ENCODE assay signal across 8 cellular contexts in genomic region chr1:150322310-150322709, GRCh38. TPM values are rescaled to one million over a fixed set of nuclear protein-coding genes. Genes with fewer than 3 reads are reported as not detected.
DNase-seq lines count a peak whose midpoint lies in the region; ATAC-seq lines count a peak whose summit lies in the region.

No MANE protein-coding gene starts in this region.

- H3K27me3 ChIP-seq in iPS-15b (ENCODE audit: control insufficient read depth, insufficient read depth, low read length) (no peaks in the 10 kb centered on the region), thymus (ENCODE audit: control insufficient read depth, insufficient read depth) (no peaks in the 10 kb centered on the region)

- H3K4me3 Mint-ChIP-seq in activated CD8-positive, alpha-beta T cell treated with anti-CD3 and anti-CD28 coated beads, Interleukin-2, amount 10 ng/mL, durations not matched to agents 7 days and 5 days = peak overlapping the region; percentile 100

- peak overlapping the region; percentile 100 for H3K27ac Mint-ChIP-seq in activated CD8-positive, alpha-beta T cell treated with anti-CD3 and anti-CD28 coated beads, Interleukin-2, amount 10 ng/mL, durations not matched to agents 7 days and 5 days

- H3K9me3 ChIP-seq in iPS-15b (ENCODE audit: control insufficient read depth, insufficient read depth, low read length) (no peaks in the 10 kb centered on the region), thymus (ENCODE audit: control insufficient read depth) (no peaks in the 10 kb centered on the region)

- peak overlapping the region; percentile 84 for H3K9ac ChIP-seq in iPS-15b (ENCODE audit: low read depth, low read length)

- H3K4me3 ChIP-seq in iPS-15b (ENCODE audit: low read depth, low read length) = peak overlapping the region; percentile 57
- peak overlapping the region; percentile 94 for H3K4me3 ChIP-seq in thymus (ENCODE audit: low read length)

- H3K27me3 Mint-ChIP-seq in activated CD8-positive, alpha-beta T cell treated with anti-CD3 and anti-CD28 coated beads, Interleukin-2, amount 10 ng/mL, durations not matched to agents 7 days and 5 days (ENCODE audit: low read depth) = no peaks in the 10 kb centered on the region

- H3K9me3 Mint-ChIP-seq in activated CD8-positive, alpha-beta T cell treated with anti-CD3 and anti-CD28 coated beads, Interleukin-2, amount 10 ng/mL, durations not matched to agents 7 days and 5 days (ENCODE audit: insufficient read depth) = no peaks in the 10 kb centered on the region

- WGBS in thymus = 97% methylated on average over 3 of the region's 3 CpGs

- peaks cover 42% of the 10 kb centered on the region for H3K36me3 Mint-ChIP-seq in activated CD8-positive, alpha-beta T cell treated with anti-CD3 and anti-CD28 coated beads, Interleukin-2, amount 10 ng/mL, durations not matched to agents 7 days and 5 days (ENCODE audit: low read depth)

- H3K36me3 ChIP-seq in iPS-15b (ENCODE audit: control insufficient read depth, insufficient read depth, low read length) = peaks cover 20% of the 10 kb centered on the region
- peaks cover 18% of the 10 kb centered on the region for H3K36me3 ChIP-seq in thymus (ENCODE audit: control insufficient read depth, insufficient read depth)

- DNase-seq in activated naive CD4-positive, alpha-beta T cell treated with Interleukin-2 at 50 U/mL for 16 hours = peak; percentile 11
- DNase-seq in activated naive CD4-positive, alpha-beta T cell (lab: John Stamatoyannopoulos, UW) = no peak
- no peak for DNase-seq in activated CD8-positive, alpha-beta T cell treated with anti-CD3 and anti-CD28 coated beads, Interleukin-2, amount 10 ng/mL, durations not matched to agents 7 days and 5 days
- no peak for DNase-seq in dermis blood vessel endothelial cell
- DNase-seq in left colon = no peak

- H3K4me1 ChIP-seq in iPS-15b (ENCODE audit: control insufficient read depth, insufficient read depth, low read length) = no peaks in the 10 kb centered on the region
- peaks cover 3% of the 10 kb centered on the region for H3K4me1 ChIP-seq in thymus (ENCODE audit: control insufficient read depth, insufficient read depth, low read length)

- CTCF ChIA-PET in activated CD8-positive, alpha-beta T cell treated with anti-CD3 and anti-CD28 coated beads, Interleukin-2, amount 10 ng/mL, durations not matched to agents 7 days and 5 days (lab: Charles Lee) = interaction anchor here (2.6 kb wide), 1 partner anchor 66 kb away, joined by 22 read pairs; no protein-coding TSS in a partner anchor

- peaks cover 32% of the 10 kb centered on the region for H3K4me1 Mint-ChIP-seq in activated CD8-positive, alpha-beta T cell treated with anti-CD3 and anti-CD28 coated beads, Interleukin-2, amount 10 ng/mL, durations not matched to agents 7 days and 5 days (ENCODE audit: low read depth)

- POLR2A ChIA-PET in activated CD8-positive, alpha-beta T cell treated with anti-CD3 and anti-CD28 coated beads, Interleukin-2, amount 10 ng/mL, durations not matched to agents 7 days and 5 days (lab: Charles Lee) = interaction anchor here (0.8 to 1.1 kb wide), 2 partner anchors 17 to 42 kb away, joined by 3 to 4 read pairs; partner anchors contain the start of gene RPRD2

- H3K27ac ChIP-seq in thymus (ENCODE audit: low read depth) = no peak overlapping the region

- intact Hi-C loops in left colon (cut with DNase I, micrococcal nuclease) = no loop called here

- ATAC-seq in activated CD8-positive, alpha-beta T cell treated with anti-CD3 and anti-CD28 coated beads, Interleukin-2, amount 10 ng/mL, durations not matched to agents 7 days and 5 days = no peak
- no peak for ATAC-seq in HG03196 (IDR thresholded peaks at IDR 0.05; ENCODE audit: unreplicated experiment)
- no peak for ATAC-seq in left colon

RNA-seq across cellular contexts. Expression of gene PRPF3, which starts 1.0 kb away (rescaled TPM):
- total RNA-seq in activated CD8-positive, alpha-beta T cell treated with anti-CD3 and anti-CD28 coated beads, Interleukin-2, amount 10 ng/mL, durations not matched to agents 7 days and 5 days = 10 to 100 TPM; 77.7 to 79.7 TPM
- polyA plus RNA-seq in thymus = 79.3 TPM
- total RNA-seq in dermis blood vessel endothelial cell (40.0 and 47.5 TPM in 2 replicates), left colon (10 to 100 TPM; 45.4 to 47.1 TPM)

RNA-seq across cellular contexts. Expression of gene MRPS21, which starts 28.6 kb away (rescaled TPM):
- 10 to 100 TPM; 69.9 to 71.2 TPM for total RNA-seq in activated CD8-positive, alpha-beta T cell treated with anti-CD3 and anti-CD28 coated beads, Interleukin-2, amount 10 ng/mL, durations not matched to agents 7 days and 5 days
- 114 TPM for polyA plus RNA-seq in thymus
- total RNA-seq in dermis blood vessel endothelial cell (35.4 and 43.4 TPM in 2 replicates), left colon (10 to 100 TPM; 36.2 to 44.3 TPM)

RNA-seq across cellular contexts. Expression of gene CIART, which starts 40.0 kb away (rescaled TPM):
- 1 to 10 TPM; 2.0 to 2.3 TPM for total RNA-seq in activated CD8-positive, alpha-beta T cell treated with anti-CD3 and anti-CD28 coated beads, Interleukin-2, amount 10 ng/mL, durations not matched to agents 7 days and 5 days
- 3.1 TPM for polyA plus RNA-seq in thymus
- total RNA-seq in dermis blood vessel endothelial cell (0.33 and 1.0 TPM in 2 replicates), left colon (1 to 10 TPM in 1 of 2 donors, under 1 TPM in 1; 0.95 to 1.3 TPM)

RNA-seq across cellular contexts. Expression of gene RPRD2, which starts 41.6 kb away (rescaled TPM):
- 10 to 100 TPM; 29.5 to 32.5 TPM for total RNA-seq in activated CD8-positive, alpha-beta T cell treated with anti-CD3 and anti-CD28 coated beads, Interleukin-2, amount 10 ng/mL, durations not matched to agents 7 days and 5 days
- 7.1 TPM for polyA plus RNA-seq in thymus
- 7.8 and 10.2 TPM in 2 replicates for total RNA-seq in dermis blood vessel endothelial cell
- 10 to 100 TPM; 25.4 to 28.1 TPM for total RNA-seq in left colon

RNA-seq across cellular contexts. Expression of gene C1orf54, which starts 49.7 kb away (rescaled TPM):
- total RNA-seq in activated CD8-positive, alpha-beta T cell treated with anti-CD3 and anti-CD28 coated beads, Interleukin-2, amount 10 ng/mL, durations not matched to agents 7 days and 5 days = 1 to 10 TPM; 2.5 to 4.0 TPM
- polyA plus RNA-seq in thymus = 65.6 TPM
- total RNA-seq in dermis blood vessel endothelial cell (3.6 and 43.1 TPM in 2 replicates), left colon (10 to 100 TPM in 1 of 2 donors, 1 to 10 TPM in 1; 4.5 to 11.5 TPM)
